ENCODE assay signal across 16 cellular contexts in the genomic region with DNA sequence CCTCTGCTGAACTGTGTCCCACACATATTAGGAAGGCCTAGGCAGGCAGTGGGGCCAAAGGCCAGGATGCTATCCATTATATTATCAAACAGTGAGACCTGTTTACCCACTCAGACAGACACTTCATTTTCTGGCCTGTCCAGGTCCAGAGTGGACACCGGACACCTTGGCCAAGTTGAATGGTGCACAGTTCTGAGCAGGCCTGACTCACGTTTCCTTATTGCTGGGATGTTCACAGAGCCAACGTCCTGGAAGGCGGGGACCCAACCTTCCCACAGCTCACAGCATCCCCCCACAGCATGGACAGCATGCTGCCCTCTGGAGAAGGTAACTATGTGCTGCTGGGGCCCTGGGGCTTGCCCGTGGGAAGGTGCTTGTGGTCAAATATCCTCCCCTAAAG.
DNase-seq lines count a peak whose midpoint lies in the region; ATAC-seq, FAIRE-seq and TF ChIP-seq lines count a peak whose summit lies in the region.
"Had no signal": no experiment of that assay in that cellular context is flagged by ENCODE, and none has a peak within 500 bp of the region (broad histone marks: within the 10 kb centered on the region; RNA-seq: fewer than 3 reads in every experiment).

No MANE protein-coding gene starts in this region.

- no peak overlapping the region for H3K4me2 ChIP-seq in endothelial cell of umbilical vein (ENCODE audit: insufficient read depth, low read length)
- H3K4me2 ChIP-seq: BLaER1 treated with 17β-estradiol and CSF1 and Interleukin-3, amounts not matched to agents 10 nM and 100 nM had no signal

- H4K20me1 ChIP-seq in endothelial cell of umbilical vein (replicated peaks; ENCODE audit: control insufficient read depth, extremely low read depth, insufficient read depth, low read length): no peaks in the 10 kb centered on the region

- TF ChIP-seq POLR2A in GM19193 (IDR thresholded peaks at IDR 0.05; ENCODE audit: extremely low read depth, insufficient read depth, insufficient read length): peak; percentile 19
- no peak for TF ChIP-seq POLR2A in endothelial cell of umbilical vein (IDR thresholded peaks at IDR 0.05; ENCODE audit: low read depth, low read length)

- H3K4me3 ChIP-seq in endothelial cell of umbilical vein (replicated peaks in 1 of 3; ENCODE audit: insufficient read depth in 1 of 3, low read depth in 1 of 3, low read length in 3 of 3): no peak overlapping the region
- H3K4me3 ChIP-seq: BLaER1 treated with 17β-estradiol and CSF1 and Interleukin-3, amounts not matched to agents 10 nM and 100 nM; GM12878; HAP-1 had no signal

- no peaks in the 10 kb centered on the region for H3K27me3 Mint-ChIP-seq in activated T-cell treated with anti-CD3 and anti-CD28 coated beads, Interleukin-2, amount 50 U/mL, for 24 hours
- no peaks in the 10 kb centered on the region for H3K27me3 Mint-ChIP-seq in activated T-cell treated with anti-CD3 and anti-CD28 coated beads, Interleukin-2, amount 50 U/mL, for 72 hours (ENCODE audit: low read depth)
- H3K27me3 Mint-ChIP-seq: CD4-positive, CD25-positive, alpha-beta regulatory T cell had no signal

- no peak for FAIRE-seq in endothelial cell of umbilical vein (lab: Jason Lieb, UNC)
- FAIRE-seq: GM12878, H1, HTR-8/SVneo had no signal

- intact Hi-C loops in endothelial cell of umbilical vein (cut with micrococcal nuclease): no loop called here
- intact Hi-C loops in head of caudate nucleus (cut with DNase I): no loop called here

- no TSS peak for BruUV-seq in endothelial cell of umbilical vein (replicated peaks; lab: Mats Ljungman, UMichigan)

- H3K36me3 ChIP-seq in endothelial cell of umbilical vein (ENCODE audit: control insufficient read depth in 2 of 2, extremely low read depth in 1 of 2, insufficient read depth in 2 of 2, low read length in 2 of 2): peaks cover 0 to 6% of the 10 kb centered on the region in 2 experiments
- H3K36me3 ChIP-seq: HAP-1 had no signal

- POLR2A ChIA-PET in endothelial cell of umbilical vein (lab: Charles Lee): interaction anchor here (1.0 kb wide), 1 partner anchor 10 kb away, joined by 3 read pairs; no protein-coding TSS in a partner anchor

- no peaks in the 10 kb centered on the region for H3K79me2 ChIP-seq in endothelial cell of umbilical vein (ENCODE audit: control insufficient read depth, insufficient read depth, low read length)

- dilution Hi-C loops in endothelial cell of umbilical vein (cut with MboI; ENCODE audit: extremely low pct_ligation_motif_present, low sequenced_read_pairs): no loop called here

- peaks cover 16% of the 10 kb centered on the region for H3K4me1 ChIP-seq in endothelial cell of umbilical vein (ENCODE audit: control insufficient read depth, extremely low read depth, insufficient read depth, low read length)
- H3K4me1 ChIP-seq: BLaER1 treated with 17β-estradiol and CSF1 and Interleukin-3, amounts not matched to agents 10 nM and 100 nM; HAP-1 had no signal

- no peak overlapping the region for H3K9ac ChIP-seq in endothelial cell of umbilical vein (replicated peaks; ENCODE audit: extremely low read depth, insufficient read depth, low read length)
- H3K9ac ChIP-seq: BLaER1 treated with 17β-estradiol and CSF1 and Interleukin-3, amounts not matched to agents 10 nM and 100 nM had no signal

- H3K9me3 Mint-ChIP-seq in activated T-cell treated with anti-CD3 and anti-CD28 coated beads, Interleukin-2, amount 50 U/mL, for 24 hours: no peaks in the 10 kb centered on the region
- no peaks in the 10 kb centered on the region for H3K9me3 Mint-ChIP-seq in activated T-cell treated with anti-CD3 and anti-CD28 coated beads, Interleukin-2, amount 50 U/mL, for 72 hours
- H3K9me3 Mint-ChIP-seq in stimulated activated effector memory CD8-positive, alpha-beta T cell treated with anti-CD3 and anti-CD28 coated beads, Interleukin-12 subunit alpha, Interleukin-12 subunit beta, amount 100 ng/mL, for 72 hours: no peaks in the 10 kb centered on the region
- H3K9me3 Mint-ChIP-seq: CD4-positive, CD25-positive, alpha-beta regulatory T cell had no signal

- no peak overlapping the region for H2AFZ ChIP-seq in endothelial cell of umbilical vein (ENCODE audit: low read depth, low read length)

- H3K4me1 Mint-ChIP-seq in activated T-cell treated with anti-CD3 and anti-CD28 coated beads, Interleukin-2, amount 50 U/mL, for 24 hours (ENCODE audit: low read depth): no peaks in the 10 kb centered on the region
- H3K4me1 Mint-ChIP-seq in activated T-cell treated with anti-CD3 and anti-CD28 coated beads, Interleukin-2, amount 50 U/mL, for 72 hours (ENCODE audit: low read depth): no peaks in the 10 kb centered on the region
- H3K4me1 Mint-ChIP-seq in stimulated activated effector memory CD8-positive, alpha-beta T cell treated with anti-CD3 and anti-CD28 coated beads, Interleukin-12 subunit alpha, Interleukin-12 subunit beta, amount 100 ng/mL, for 72 hours: no peaks in the 10 kb centered on the region

- CTCF ChIA-PET in endothelial cell of umbilical vein (lab: Charles Lee): interaction anchor here (1.0 to 2.2 kb wide), 8 partner anchors 9 to 166 kb away, joined by 3 to 35 read pairs (median 6); partner anchors contain the start of gene BTBD10

- H3K27ac Mint-ChIP-seq in activated T-cell treated with anti-CD3 and anti-CD28 coated beads, Interleukin-2, amount 50 U/mL, for 24 hours: peak overlapping the region; percentile 30
- no peak overlapping the region for H3K27ac Mint-ChIP-seq in activated T-cell treated with anti-CD3 and anti-CD28 coated beads, Interleukin-2, amount 50 U/mL, for 72 hours
- H3K27ac Mint-ChIP-seq in stimulated activated effector memory CD8-positive, alpha-beta T cell treated with anti-CD3 and anti-CD28 coated beads, Interleukin-12 subunit alpha, Interleukin-12 subunit beta, amount 100 ng/mL, for 72 hours: peak overlapping the region; percentile 78

- no peaks in the 10 kb centered on the region for H3K9me3 ChIP-seq in endothelial cell of umbilical vein (replicated peaks; ENCODE audit: control insufficient read depth, insufficient read depth, low read length)
- H3K9me3 ChIP-seq: BLaER1 treated with 17β-estradiol and CSF1 and Interleukin-3, amounts not matched to agents 10 nM and 100 nM; HAP-1 had no signal

- ATAC-seq in activated T-cell treated with anti-CD3 and anti-CD28 coated beads, Interleukin-2, amount 50 U/mL, for 72 hours (replicated peaks in 1 of 2): no peak
- no peak for ATAC-seq in stimulated activated effector memory CD8-positive, alpha-beta T cell treated with anti-CD3 and anti-CD28 coated beads, Interleukin-12 subunit alpha, Interleukin-12 subunit beta, amount 100 ng/mL, for 72 hours
- ATAC-seq: GM12878 had no signal

- H3K27me3 ChIP-seq in endothelial cell of umbilical vein (ENCODE audit: control insufficient read depth in 2 of 2, insufficient read depth in 2 of 2, low read length in 2 of 2): no peaks in the 10 kb centered on the region
- H3K27me3 ChIP-seq: BLaER1 treated with 17β-estradiol and CSF1 and Interleukin-3, amounts not matched to agents 10 nM and 100 nM had no signal

- H3K9me1 ChIP-seq in endothelial cell of umbilical vein (replicated peaks; ENCODE audit: control insufficient read depth, extremely low read depth, insufficient read depth, low read length): no peaks in the 10 kb centered on the region

- TF ChIP-seq CTCF in endothelial cell of umbilical vein (IDR thresholded peaks at IDR 0.05; ENCODE audit: extremely low read depth in 1 of 2, insufficient read depth in 1 of 2, low read depth in 1 of 2, low read length in 2 of 2): no peak

- no peak overlapping the region for H3K4me3 Mint-ChIP-seq in activated T-cell treated with anti-CD3 and anti-CD28 coated beads, Interleukin-2, amount 50 U/mL, for 24 hours
- H3K4me3 Mint-ChIP-seq in activated T-cell treated with anti-CD3 and anti-CD28 coated beads, Interleukin-2, amount 50 U/mL, for 72 hours: no peak overlapping the region
- no peak overlapping the region for H3K4me3 Mint-ChIP-seq in stimulated activated effector memory CD8-positive, alpha-beta T cell treated with anti-CD3 and anti-CD28 coated beads, Interleukin-12 subunit alpha, Interleukin-12 subunit beta, amount 100 ng/mL, for 72 hours
- H3K4me3 Mint-ChIP-seq: CD4-positive, CD25-positive, alpha-beta regulatory T cell had no signal

- DNase-seq in activated T-cell treated with anti-CD3 and anti-CD28 coated beads, Interleukin-2, amount 50 U/mL, for 24 hours: no peak
- DNase-seq in activated T-cell treated with anti-CD3 and anti-CD28 coated beads, Interleukin-2, amount 50 U/mL, for 72 hours: no peak
- DNase-seq in endothelial cell of umbilical vein (ENCODE audit: low read depth, low spot score) (peak; percentile 28), Ammon's horn (ENCODE audit: low spot score) (no peak), head of caudate nucleus (no peak)
- no peak for DNase-seq in stimulated activated effector memory CD8-positive, alpha-beta T cell treated with anti-CD3 and anti-CD28 coated beads, Interleukin-12 subunit alpha, Interleukin-12 subunit beta, amount 100 ng/mL, for 72 hours (ENCODE audit: low spot score in 2 of 2)
- DNase-seq: 8988T; AML-193; Calu3; CD4-positive, CD25-positive, alpha-beta regulatory T cell had no signal

- peaks cover 72% of the 10 kb centered on the region for H3K36me3 Mint-ChIP-seq in activated T-cell treated with anti-CD3 and anti-CD28 coated beads, Interleukin-2, amount 50 U/mL, for 24 hours (ENCODE audit: low read depth)
- peaks cover 2 to 3% of the 10 kb centered on the region in 2 donors for H3K36me3 Mint-ChIP-seq in activated T-cell treated with anti-CD3 and anti-CD28 coated beads, Interleukin-2, amount 50 U/mL, for 72 hours (ENCODE audit: insufficient read depth in 2 of 2)
- H3K36me3 Mint-ChIP-seq in stimulated activated effector memory CD8-positive, alpha-beta T cell treated with anti-CD3 and anti-CD28 coated beads, Interleukin-12 subunit alpha, Interleukin-12 subunit beta, amount 100 ng/mL, for 72 hours: peaks cover 5% of the 10 kb centered on the region

- no peak overlapping the region for H3K27ac ChIP-seq in endothelial cell of umbilical vein (ENCODE audit: insufficient read depth, low read depth, low read length)
- H3K27ac ChIP-seq: BLaER1 treated with 17β-estradiol and CSF1 and Interleukin-3, amounts not matched to agents 10 nM and 100 nM had no signal

TF ChIP-seq in endothelial cell of umbilical vein, 7 proteins besides CTCF, POLR2A, EP300 and RAD21:
- TF ChIP-seq EZH2 (IDR thresholded peaks at IDR 0.05; ENCODE audit: borderline replicate concordance, low read depth, low read length, severe bottlenecking) (no peak), JUN (IDR thresholded peaks at IDR 0.05; ENCODE audit: borderline replicate concordance, insufficient read depth, insufficient read length, low read depth) (no peak), POLR2AphosphoS5 (IDR thresholded peaks at IDR 0.05; ENCODE audit: insufficient read depth, low read depth, low read length) (no peak), MYC (IDR thresholded peaks at IDR 0.05; ENCODE audit: low read depth, low read length) (no peak), FOS (IDR thresholded peaks at IDR 0.05; ENCODE audit: borderline replicate concordance, insufficient read depth, low read length) (no peak)
